19 cellular contexts compared by ENCODE assay signal in the genomic region with DNA sequence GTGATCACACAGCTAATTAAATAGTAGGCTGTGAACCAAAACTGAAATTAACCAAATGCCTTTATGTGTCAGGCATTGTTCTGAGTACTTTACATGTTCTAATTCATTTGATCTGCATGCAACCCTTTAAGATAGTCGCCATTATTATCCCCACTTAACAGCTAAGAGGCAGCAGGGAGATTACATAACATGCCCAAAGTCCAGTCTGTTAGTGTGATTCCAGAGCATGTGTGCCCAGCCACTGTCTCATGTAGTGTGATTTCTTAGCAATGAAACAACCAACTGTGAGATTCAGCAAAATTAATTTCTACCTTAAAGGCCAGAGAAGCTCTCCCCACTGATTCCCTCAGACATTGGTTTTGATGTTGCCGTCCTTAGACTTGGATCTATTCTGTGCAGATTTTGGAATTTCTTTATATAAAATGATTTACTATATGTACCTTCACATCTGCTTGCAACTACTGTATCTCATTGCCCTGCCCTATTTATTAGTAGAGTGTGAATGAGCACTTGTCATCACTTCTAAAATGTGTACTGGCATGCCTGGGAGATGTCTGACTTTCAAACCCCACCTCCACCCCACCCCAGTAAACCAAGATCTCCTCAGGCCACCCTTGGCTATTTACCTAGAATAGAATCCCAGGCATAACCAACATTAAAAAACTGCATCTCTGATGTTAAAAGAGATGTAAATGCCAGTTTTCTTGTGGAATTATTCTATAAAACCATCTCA. TPM values are rescaled to one million over a fixed set of nuclear protein-coding genes. Genes with fewer than 3 reads are reported as not detected.
DNase-seq lines count a peak whose midpoint lies in the region; ATAC-seq and TF ChIP-seq lines count a peak whose summit lies in the region.
"Had no signal": no experiment of that assay in that cellular context is flagged by ENCODE, and none has a peak within 500 bp of the region (broad histone marks: within the 10 kb centered on the region; RNA-seq: fewer than 3 reads in every experiment).

No MANE protein-coding gene starts in this region.

- peaks cover 6% of the 10 kb centered on the region for H3K4me1 Mint-ChIP-seq in endodermal cell

- no peak overlapping the region for H3K4me3 ChIP-seq in left ventricle myocardium inferior
- no peak overlapping the region for H3K4me3 ChIP-seq in Karpas-422 (ENCODE audit: low read length)
- no peak overlapping the region for H3K4me3 ChIP-seq in endodermal cell (ENCODE audit: low read length)
- H3K4me3 ChIP-seq: BLaER1 treated with 17β-estradiol and CSF1 and Interleukin-3, amounts not matched to agents 10 nM and 100 nM; GM23248; HAP-1; SJCRH30 had no signal

- H3K4me3 Mint-ChIP-seq in endodermal cell, result no peak overlapping the region

- peak; percentile 30 to 48 for ATAC-seq in left cardiac atrium
- ATAC-seq in foreskin keratinocyte, result peak; percentile 43

- H4K20me1 ChIP-seq in Karpas-422 (ENCODE audit: insufficient read depth, low read depth, low read length), result 0 out of 2 replicates have a peak, but pooled peaks cover 10% of the 10 kb centered on the region

- no peaks in the 10 kb centered on the region for H3K9me2 ChIP-seq in Karpas-422 (replicated peaks; ENCODE audit: insufficient read depth, low read length)

- H3K27me3 Mint-ChIP-seq in endodermal cell (ENCODE audit: insufficient read depth), result no peaks in the 10 kb centered on the region

- H3K36me3 Mint-ChIP-seq in endodermal cell (ENCODE audit: low read depth), result peaks cover 10% of the 10 kb centered on the region

- 94 to 100% methylated on average over 1 of the region's 2 CpGs for WGBS in endodermal cell (ENCODE audit: insufficient coverage in 1 of 2, insufficient read length in 1 of 2), 2 experiments

- H3K4me2 ChIP-seq in Karpas-422 (ENCODE audit: low read depth, low read length, poor library complexity, severe bottlenecking), result no peak overlapping the region
- H3K4me2 ChIP-seq: BLaER1 treated with 17β-estradiol and CSF1 and Interleukin-3, amounts not matched to agents 10 nM and 100 nM had no signal

- TF ChIP-seq CTCF in left ventricle myocardium inferior (IDR thresholded peaks at IDR 0.05; ENCODE audit: borderline replicate concordance) (no peak), foreskin keratinocyte (conservative IDR thresholded peaks at IDR 0.05) (no peak), endodermal cell (conservative IDR thresholded peaks at IDR 0.05) (no peak)

- H3K36me3 ChIP-seq in left ventricle myocardium inferior (peaks cover 7% of the 10 kb centered on the region), Karpas-422 (ENCODE audit: insufficient read depth, low read length) (peaks cover 12% of the 10 kb centered on the region; the same call in 1 of the 2 replicates), endodermal cell (ENCODE audit: control insufficient read depth, insufficient read depth, low read length) (peaks cover 3% of the 10 kb centered on the region)
- H3K36me3 ChIP-seq: HAP-1 had no signal

- H3K9ac ChIP-seq in Karpas-422 (ENCODE audit: low read length) (no peak overlapping the region), endodermal cell (ENCODE audit: extremely low read depth, low read length, poor library complexity, severe bottlenecking) (no peak overlapping the region)
- H3K9ac ChIP-seq: BLaER1 treated with 17β-estradiol and CSF1 and Interleukin-3, amounts not matched to agents 10 nM and 100 nM; GM23248 had no signal

- intact Hi-C loops in left cardiac atrium (cut with DNase I) (loop anchor here in 1 of 2 donors (10.0 kb wide), 1 partner anchor 128 kb away; no protein-coding TSS in a partner anchor), left ventricle myocardium inferior (cut with micrococcal nuclease) (no loop called here)

- H3K27me3 ChIP-seq in left ventricle myocardium inferior (ENCODE audit: low read depth), result no peaks in the 10 kb centered on the region
- no peaks in the 10 kb centered on the region for H3K27me3 ChIP-seq in foreskin keratinocyte
- H3K27me3 ChIP-seq in Karpas-422 (ENCODE audit: low read length), result no peaks in the 10 kb centered on the region
- H3K27me3 ChIP-seq in endodermal cell (ENCODE audit: control insufficient read depth, insufficient read depth, low read length, poor library complexity, severe bottlenecking), result no peaks in the 10 kb centered on the region
- H3K27me3 ChIP-seq: BLaER1 treated with 17β-estradiol and CSF1 and Interleukin-3, amounts not matched to agents 10 nM and 100 nM; SJCRH30 had no signal

- peaks cover 70% of the 10 kb centered on the region for H3K4me1 ChIP-seq in left ventricle myocardium inferior
- peaks cover 24% of the 10 kb centered on the region for H3K4me1 ChIP-seq in foreskin keratinocyte
- H3K4me1 ChIP-seq in Karpas-422 (ENCODE audit: low read length), result no peaks in the 10 kb centered on the region
- no peaks in the 10 kb centered on the region for H3K4me1 ChIP-seq in endodermal cell (ENCODE audit: control insufficient read depth, insufficient read depth, low read length)
- H3K4me1 ChIP-seq: HAP-1, SJCRH30 had no signal

- no peaks in the 10 kb centered on the region for H3K9me3 Mint-ChIP-seq in endodermal cell

- H3K27ac ChIP-seq in left ventricle myocardium inferior (replicated peaks) (no peak overlapping the region), foreskin keratinocyte (no peak overlapping the region), Karpas-422 (ENCODE audit: low read length) (no peak overlapping the region), endodermal cell (ENCODE audit: low read depth, low read length) (no peak overlapping the region)
- H3K27ac ChIP-seq: BLaER1 treated with 17β-estradiol and CSF1 and Interleukin-3, amounts not matched to agents 10 nM and 100 nM; GM23248; RWPE1; SJCRH30 had no signal

- no peak overlapping the region for H2AFZ ChIP-seq in Karpas-422 (ENCODE audit: low read length)
- H2AFZ ChIP-seq: GM23248 had no signal

- no peaks in the 10 kb centered on the region for H3K9me3 ChIP-seq in left ventricle myocardium inferior (replicated peaks)
- no peaks in the 10 kb centered on the region for H3K9me3 ChIP-seq in Karpas-422 (ENCODE audit: low read length)
- H3K9me3 ChIP-seq in endodermal cell (ENCODE audit: control insufficient read depth, low read length), result no peaks in the 10 kb centered on the region
- H3K9me3 ChIP-seq: BLaER1 treated with 17β-estradiol and CSF1 and Interleukin-3, amounts not matched to agents 10 nM and 100 nM; HAP-1; SJCRH30 had no signal

- H3K27ac Mint-ChIP-seq in endodermal cell, result no peak overlapping the region

- no peak for DNase-seq in left cardiac atrium
- DNase-seq in left ventricle myocardium inferior, result no peak
- DNase-seq in HuH-7 (ENCODE audit: low spot score), result peak; percentile 17
- DNase-seq in foreskin keratinocyte, result no peak
- no peak for DNase-seq in Karpas-422
- no peak for DNase-seq in activated naive CD4-positive, alpha-beta T cell treated with anti-CD3 and anti-CD28 coated beads, Interleukin-2, amount 50 U/mL, for 16 hours
- no peak for DNase-seq in endodermal cell
- DNase-seq: DMS79 treated with DMSO at 0.1 percent for 48 hours, GM23248, MM.1S, NCI-H1092 treated with DMSO at 0.1 percent for 48 hours, NCI-H146, NCI-H2029 treated with DMSO at 0.1 percent for 48 hours, NCI-H446 treated with DMSO at 0.1 percent for 48 hours, NCI-H774, SJCRH30 had no signal

- peaks cover 37% of the 10 kb centered on the region for H3K79me2 ChIP-seq in Karpas-422 (ENCODE audit: low read length)

RNA-seq across cellular contexts. Expression of gene POLR1D, which starts 41.2 kb away (rescaled TPM):
- total RNA-seq in left cardiac atrium (10 to 100 TPM; 65.3 to 68.0 TPM), left ventricle myocardium inferior (73.5 TPM), foreskin keratinocyte (153 and 159 TPM in 2 replicates), endodermal cell (100 to 1,000 TPM; 135 to 136 TPM)
- 226 and 227 TPM in 2 replicates for polyA plus RNA-seq in foreskin keratinocyte
- 156 and 161 TPM in 2 replicates for total RNA-seq in Karpas-422 (2014; rRNA removed; shearing (Covaris generic); ENCODE audit: low replicate concordance)
- 164 TPM for polyA plus RNA-seq in endodermal cell (2013, experiment 1 of 2)
- 145 TPM for polyA plus RNA-seq in endodermal cell (2013, experiment 2 of 2)

RNA-seq across cellular contexts. Expression of gene LNX2, which starts 42.6 kb away (rescaled TPM):
- total RNA-seq in left cardiac atrium (1 to 10 TPM; 8.3 to 8.9 TPM), left ventricle myocardium inferior (11.2 TPM), foreskin keratinocyte (17.6 and 19.4 TPM in 2 replicates), endodermal cell (10 to 100 TPM; 13.9 to 15.6 TPM)
- polyA plus RNA-seq in foreskin keratinocyte, result 4.3 and 4.8 TPM in 2 replicates
- 4.2 and 5.4 TPM in 2 replicates for total RNA-seq in Karpas-422 (2014; rRNA removed; shearing (Covaris generic); ENCODE audit: low replicate concordance)
- polyA plus RNA-seq in endodermal cell (2013, experiment 1 of 2), result 7.7 TPM
- 7.8 TPM for polyA plus RNA-seq in endodermal cell (2013, experiment 2 of 2)
